In the genomic region with DNA sequence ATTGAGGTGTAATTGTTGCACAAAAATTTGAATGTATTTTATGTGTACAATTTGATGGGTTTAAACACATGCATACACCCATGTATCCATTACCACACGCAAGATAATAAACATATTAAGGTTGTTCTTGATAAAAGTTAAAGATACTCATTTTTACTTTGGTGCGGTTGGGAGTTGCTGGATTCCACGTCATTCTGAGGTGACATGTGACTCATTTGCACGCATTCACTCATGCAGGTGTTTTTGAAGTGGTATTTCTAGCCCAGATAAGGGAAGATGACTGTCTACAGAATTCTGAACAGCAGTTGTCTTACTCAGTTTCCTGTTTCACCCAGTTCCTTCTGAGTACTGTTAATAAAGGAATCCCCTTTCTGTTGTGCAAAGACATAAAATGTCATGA, we compare ENCODE assay signal across 8 cellular contexts.
DNase-seq lines count a peak whose midpoint lies in the region; ATAC-seq and TF ChIP-seq lines count a peak whose summit lies in the region.

No MANE protein-coding gene starts in this region.

- H3K4me3 ChIP-seq in prostate gland: no peak overlapping the region
- no peak overlapping the region for H3K4me3 ChIP-seq in lower lobe of right lung
- H3K4me3 ChIP-seq in left lung: no peak overlapping the region

- WGBS in prostate gland: 85% methylated on average over 4 of the region's 4 CpGs

- no peaks in the 10 kb centered on the region for H3K4me1 ChIP-seq in prostate gland (replicated peaks)
- no peaks in the 10 kb centered on the region for H3K4me1 ChIP-seq in lower lobe of right lung
- H3K4me1 ChIP-seq in left lung: no peaks in the 10 kb centered on the region

- no peaks in the 10 kb centered on the region for H3K27me3 ChIP-seq in prostate gland (replicated peaks; ENCODE audit: insufficient read depth)
- no peaks in the 10 kb centered on the region for H3K27me3 ChIP-seq in lower lobe of right lung (ENCODE audit: low read depth)
- no peaks in the 10 kb centered on the region for H3K27me3 ChIP-seq in left lung

- TF ChIP-seq POLR2A in prostate gland (IDR thresholded peaks at IDR 0.05): no peak

- ATAC-seq in GM21619 (IDR thresholded peaks at IDR 0.05; ENCODE audit: unreplicated experiment) (peak; percentile 87), lower lobe of right lung (no peak), left lung (no peak)

- peak; percentile 45 for DNase-seq in CD1c-positive myeloid dendritic cell (ENCODE audit: extremely low spot score)
- DNase-seq in RKO (ENCODE audit: low spot score): peak; percentile 47
- DNase-seq in central memory CD4-positive, alpha-beta T cell: peak; percentile 91
- no peak for DNase-seq in prostate gland (ENCODE audit: low spot score)
- no peak for DNase-seq in lower lobe of right lung
- no peak for DNase-seq in NCI-H2081 (lab: John Stamatoyannopoulos, UW)
- no peak for DNase-seq in left lung

- TF ChIP-seq CTCF in prostate gland (IDR thresholded peaks at IDR 0.05) (no peak), lower lobe of right lung (IDR thresholded peaks at IDR 0.05) (no peak), left lung (IDR thresholded peaks at IDR 0.05) (no peak)

- H3K36me3 ChIP-seq in prostate gland (no peaks in the 10 kb centered on the region), lower lobe of right lung (no peaks in the 10 kb centered on the region), left lung (no peaks in the 10 kb centered on the region)

- intact Hi-C loops in prostate gland (cut with DNase I): no loop called here
- intact Hi-C loops in lower lobe of right lung (cut with DNase I): no loop called here
- intact Hi-C loops in left lung (cut with DNase I): no loop called here

- H3K27ac ChIP-seq in prostate gland (no peak overlapping the region), lower lobe of right lung (no peak overlapping the region), left lung (no peak overlapping the region)

- H3K9me3 ChIP-seq in prostate gland (no peaks in the 10 kb centered on the region), lower lobe of right lung (no peaks in the 10 kb centered on the region), left lung (no peaks in the 10 kb centered on the region)

Comparison
In these comparisons a context has a peak if more than half of its experiments do, and no peak if none do; other contexts are left out.
1. DNase-seq: peak in CD1c-positive myeloid dendritic cell (single experiment), RKO (single experiment) and central memory CD4-positive, alpha-beta T cell (single experiment); none in prostate gland (single experiment), lower lobe of right lung (single experiment), NCI-H2081 (0 of 2) and left lung (0 of 2).